ENCODE assay signal across 8 cellular contexts in genomic region chr10:43689955-43690771, GRCh38. TPM values are rescaled to one million over a fixed set of nuclear protein-coding genes. Genes with fewer than 3 reads are reported as not detected.
DNase-seq lines count a peak whose midpoint lies in the region; ATAC-seq and TF ChIP-seq lines count a peak whose summit lies in the region.

No MANE protein-coding gene starts in this region.

- H3K9me3 ChIP-seq in adrenal gland (replicated peaks in 1 of 3) (no peaks in the 10 kb centered on the region), heart right ventricle (no peaks in the 10 kb centered on the region)

- WGBS in adrenal gland, 4 donors = 1 to 5% (median 3%) methylated on average over 37 to 65 of the region's 65 CpGs
- 1% methylated on average over 65 of the region's 65 CpGs for WGBS in heart right ventricle, 2 donors

- H3K27me3 Mint-ChIP-seq in type B pancreatic cell = peaks cover 71% of the 10 kb centered on the region

- intact Hi-C loops in adrenal gland (cut with DNase I) (loop anchor here (5.0 to 10.0 kb wide), 4 partner anchors 215 to 1175 kb away; partner anchors contain the start of gene CXCL12 (in 2 of the 2)), heart right ventricle (cut with DNase I) (loop anchor here (1.0 to 10.0 kb wide), 28 partner anchors 85 to 1172 kb away; partner anchors contain the start of gene CXCL12 (in 4 of the 10)), posterior vena cava (cut with DNase I) (loop anchor here (5.0 to 10.0 kb wide), 5 partner anchors 165 to 697 kb away; partner anchors contain the start of gene CXCL12 (in 1 of the 2))

- H3K36me3 ChIP-seq in adrenal gland (replicated peaks in 1 of 2) = no peaks in the 10 kb centered on the region
- H3K36me3 ChIP-seq in heart right ventricle = no peaks in the 10 kb centered on the region

- ATAC-seq in GM21529 (IDR thresholded peaks at IDR 0.05; ENCODE audit: unreplicated experiment) = peak; percentile 99
- peak; percentile 95 to 99 (median 98) for ATAC-seq in heart right ventricle

- DNase-seq in DMS79 (lab: John Stamatoyannopoulos, UW) (peak; percentile 8), HuH-7.5 (ENCODE audit: low spot score) (peak; percentile 80), T-helper 1 cell (peak; percentile 51 to 76 (median 68)), adrenal gland (peak; percentile 74 to 84 (median 80)), heart right ventricle (peak; percentile 88 to 92), posterior vena cava (ENCODE audit: low spot score) (peak; percentile 96), type B pancreatic cell (ENCODE audit: extremely low spot score, unreplicated experiment) (peak; percentile 89)

- H3K4me3 ChIP-seq in adrenal gland (peak overlapping the region in 3 of 4 donors; percentile 13 to 47 (median 35)), heart right ventricle (peak overlapping the region; percentile 39 to 77 (median 64))

- peaks cover 13% of the 10 kb centered on the region for H3K4me1 Mint-ChIP-seq in type B pancreatic cell (ENCODE audit: unreplicated experiment)

- H3K9me3 Mint-ChIP-seq in type B pancreatic cell = no peaks in the 10 kb centered on the region

- TF ChIP-seq POLR2A in adrenal gland (IDR thresholded peaks at IDR 0.05) = no peak

- H3K4me1 ChIP-seq in adrenal gland (replicated peaks in 1 of 2) (peaks cover 3 to 12% of the 10 kb centered on the region in 2 donors), heart right ventricle (peaks cover 3 to 69% (median 31%) of the 10 kb centered on the region in 9 donors)

- H3K4me3 Mint-ChIP-seq in type B pancreatic cell = peak overlapping the region; percentile 91

- TF ChIP-seq CTCF in adrenal gland (IDR thresholded peaks at IDR 0.05) (peak; percentile 60 to 93 (median 80)), heart right ventricle (IDR thresholded peaks at IDR 0.05) (peak; percentile 74 to 92 (median 87)), type B pancreatic cell (conservative IDR thresholded peaks at IDR 0.05) (peak; percentile 96)

- no peaks in the 10 kb centered on the region for H3K27me3 ChIP-seq in adrenal gland
- peaks cover 0 to 4% (median 0%) of the 10 kb centered on the region in 7 donors for H3K27me3 ChIP-seq in heart right ventricle

- no peaks in the 10 kb centered on the region for H3K36me3 Mint-ChIP-seq in type B pancreatic cell

- peak overlapping the region in 2 of 5 donors; percentile 21 to 47 for H3K27ac ChIP-seq in adrenal gland
- peak overlapping the region; percentile 66 to 99 (median 92) for H3K27ac ChIP-seq in heart right ventricle

- H3K27ac Mint-ChIP-seq in type B pancreatic cell = peak overlapping the region; percentile 40

RNA-seq across cellular contexts. Expression of gene ZNF32, which starts 41.5 kb away (rescaled TPM):
- total RNA-seq in adrenal gland = 10 to 100 TPM; 18.0 to 47.4 (median 39.1) TPM
- polyA plus RNA-seq in adrenal gland = 10 to 100 TPM; 38.3 to 77.8 (median 67.5) TPM
- total RNA-seq in heart right ventricle = 10 to 100 TPM; 34.4 to 52.3 (median 41.6) TPM
- 10 to 100 TPM; 44.9 to 73.8 TPM for polyA plus RNA-seq in heart right ventricle
- 10 to 100 TPM; 27.5 to 30.2 TPM for total RNA-seq in posterior vena cava
- 30.5 and 41.8 TPM in 2 replicates for total RNA-seq in type B pancreatic cell (ENCODE audit: low replicate concordance)

Comparison
In these comparisons a context has a peak if more than half of its experiments do, and no peak if none do; other contexts are left out.
1. DNase-seq: peak in every context shown above with its lines; median percentile 96 in posterior vena cava; 90 in heart right ventricle; 89 in type B pancreatic cell; 80 in HuH-7.5; 80 in adrenal gland; 68 in T-helper 1 cell; 8 in DMS79.